Comparison of ENCODE assay signal across 23 cellular contexts in genomic region chr10:639001-639750, GRCh38. TPM values are rescaled to one million over a fixed set of nuclear protein-coding genes. Genes with fewer than 3 reads are reported as not detected.
DNase-seq lines count a peak whose midpoint lies in the region; ATAC-seq and TF ChIP-seq lines count a peak whose summit lies in the region.
"Had no signal": no experiment of that assay in that cellular context is flagged by ENCODE, and none has a peak within 500 bp of the region (broad histone marks: within the 10 kb centered on the region; RNA-seq: fewer than 3 reads in every experiment).

No MANE protein-coding gene starts in this region.

- ATAC-seq in Right ventricle myocardium inferior (no peak), GM18505 (IDR thresholded peaks at IDR 0.05; ENCODE audit: unreplicated experiment) (no peak)
- ATAC-seq: K562, Panc1 had no signal

- H3K27ac ChIP-seq in right atrium auricular region: no peak overlapping the region
- H3K27ac ChIP-seq in neuronal stem cell (replicated peaks; ENCODE audit: low read length): no peak overlapping the region
- H3K27ac ChIP-seq in suprapubic skin: no peak overlapping the region
- H3K27ac ChIP-seq: BLaER1 treated with 17β-estradiol and CSF1 and Interleukin-3, amounts not matched to agents 10 nM and 100 nM; SJCRH30 had no signal

- H3K18ac ChIP-seq in neuronal stem cell (ENCODE audit: low read length): peak overlapping the region; percentile 76

- H3K4me3 ChIP-seq in right atrium auricular region (no peak overlapping the region), neuronal stem cell (ENCODE audit: low read length in 2 of 2) (peak overlapping the region in 1 of 2 donors; percentile 19), suprapubic skin (no peak overlapping the region)
- H3K4me3 ChIP-seq: BLaER1 treated with 17β-estradiol and CSF1 and Interleukin-3, amounts not matched to agents 10 nM and 100 nM; K562; SJCRH30 had no signal

- no peak overlapping the region for H3K4me2 ChIP-seq in neuronal stem cell (ENCODE audit: insufficient read depth, low read length, poor library complexity, severe bottlenecking)
- H3K4me2 ChIP-seq: BLaER1 treated with 17β-estradiol and CSF1 and Interleukin-3, amounts not matched to agents 10 nM and 100 nM had no signal

- H3K9me3 ChIP-seq in right atrium auricular region: no peaks in the 10 kb centered on the region
- no peaks in the 10 kb centered on the region for H3K9me3 ChIP-seq in neuronal stem cell (replicated peaks in 1 of 2; ENCODE audit: control insufficient read depth in 2 of 2, insufficient read depth in 1 of 2, low read depth in 1 of 2, low read length in 2 of 2)
- no peaks in the 10 kb centered on the region for H3K9me3 ChIP-seq in suprapubic skin
- H3K9me3 ChIP-seq: Caco-2, SJCRH30 had no signal

- intact Hi-C loops in Right ventricle myocardium inferior (cut with DNase I): no loop called here

- H3K14ac ChIP-seq in neuronal stem cell (ENCODE audit: low read length): peak overlapping the region; percentile 82

- no peak for TF ChIP-seq CTCF in right atrium auricular region (IDR thresholded peaks at IDR 0.05)
- TF ChIP-seq CTCF in suprapubic skin (IDR thresholded peaks at IDR 0.05): no peak

- H3K4me1 ChIP-seq in right atrium auricular region (peaks cover 0 to 25% of the 10 kb centered on the region in 2 donors), neuronal stem cell (ENCODE audit: control insufficient read depth in 2 of 2, insufficient read depth in 1 of 2, low read depth in 1 of 2, low read length in 2 of 2) (peaks cover 0 to 9% of the 10 kb centered on the region in 2 donors), suprapubic skin (peaks cover 6% of the 10 kb centered on the region)
- H3K4me1 ChIP-seq: SJCRH30 had no signal

- no peak overlapping the region for H4K91ac ChIP-seq in neuronal stem cell (ENCODE audit: low read depth, low read length, poor library complexity)

- H3K23ac ChIP-seq in neuronal stem cell (ENCODE audit: low read depth, low read length, poor library complexity): peak overlapping the region; percentile 95

- no peak for TF ChIP-seq EP300 in suprapubic skin (IDR thresholded peaks at IDR 0.05)

- TF ChIP-seq POLR2A in suprapubic skin (IDR thresholded peaks at IDR 0.05): no peak
- TF ChIP-seq POLR2A in GM18505 (IDR thresholded peaks at IDR 0.05; ENCODE audit: borderline replicate concordance, extremely low read depth, insufficient read depth, insufficient read length): no peak

- H3K36me3 ChIP-seq in right atrium auricular region (no peaks in the 10 kb centered on the region), neuronal stem cell (replicated peaks in 1 of 2; ENCODE audit: control insufficient read depth in 2 of 2, insufficient read depth in 2 of 2, low read length in 2 of 2) (peaks cover 2 to 4% of the 10 kb centered on the region in 2 donors), suprapubic skin (no peaks in the 10 kb centered on the region)
- H3K36me3 ChIP-seq: BLaER1 treated with 17β-estradiol and CSF1 and Interleukin-3, amounts not matched to agents 10 nM and 100 nM; SJCRH30 had no signal

- H3K27me3 ChIP-seq in right atrium auricular region: no peaks in the 10 kb centered on the region
- H3K27me3 ChIP-seq in neuronal stem cell (ENCODE audit: control insufficient read depth in 3 of 3, insufficient read depth in 3 of 3, low read depth in 1 of 3, low read length in 3 of 3): no peaks in the 10 kb centered on the region
- no peaks in the 10 kb centered on the region for H3K27me3 ChIP-seq in suprapubic skin
- H3K27me3 ChIP-seq: SJCRH30 had no signal

- no peak overlapping the region for H2BK120ac ChIP-seq in neuronal stem cell (ENCODE audit: low read depth, low read length)

- H2BK5ac ChIP-seq in neuronal stem cell (ENCODE audit: low read length): no peak overlapping the region

- no peak overlapping the region for H3K4ac ChIP-seq in neuronal stem cell (ENCODE audit: low read length)

- H4K8ac ChIP-seq in neuronal stem cell (ENCODE audit: low read depth, low read length): no peak overlapping the region

- DNase-seq in Right ventricle myocardium inferior (ENCODE audit: missing footprints) (peak; percentile 34), right atrium auricular region (ENCODE audit: low spot score) (no peak), cerebellum (ENCODE audit: low spot score) (peak; percentile 41), neuronal stem cell (ENCODE audit: low spot score) (no peak), suprapubic skin (ENCODE audit: low spot score in 2 of 2) (peak; percentile 46 to 60), NCI-H1417 treated with DMSO at 0.1 percent for 48 hours (lab: John Stamatoyannopoulos, UW) (no peak), DMS53 treated with DMSO at 0.1 percent for 48 hours (lab: John Stamatoyannopoulos, UW; ENCODE audit: unreplicated experiment) (no peak)
- DNase-seq: 8988T; CD4-positive, alpha-beta memory T cell; DMS 273 treated with DMSO at 0.1 percent for 48 hours; DND-41; MM.1S; NCI-H1092; NCI-H2029 treated with DMSO at 0.1 percent for 48 hours; NCI-H226; NCI-H510A treated with DMSO at 0.1 percent for 48 hours; NCI-H774; SJCRH30 had no signal

- H2BK15ac ChIP-seq in neuronal stem cell (ENCODE audit: low read length): peak overlapping the region; percentile 11

- peak overlapping the region; percentile 81 for H2AK5ac ChIP-seq in neuronal stem cell (ENCODE audit: low read depth, low read length)

- WGBS in neuronal stem cell (ENCODE audit: extremely low coverage in 2 of 2, insufficient read length in 2 of 2, insufficient replicate concordance in 1 of 2), 2 donors: no CpG with 5 or more reads among the region's 42 CpGs
- 89% methylated on average over 37 of the region's 42 CpGs for WGBS in suprapubic skin

- H2BK12ac ChIP-seq in neuronal stem cell (ENCODE audit: low read length): no peak overlapping the region

- H2AFZ ChIP-seq in neuronal stem cell (ENCODE audit: low read length): no peak overlapping the region

- H3K9ac ChIP-seq in neuronal stem cell (ENCODE audit: low read depth, low read length, poor library complexity): no peak overlapping the region
- H3K9ac ChIP-seq: BLaER1 treated with 17β-estradiol and CSF1 and Interleukin-3, amounts not matched to agents 10 nM and 100 nM had no signal

- peaks cover 33% of the 10 kb centered on the region for H3K79me1 ChIP-seq in neuronal stem cell (ENCODE audit: low read depth, low read length)

RNA-seq across cellular contexts. Expression of gene DIP2C, which starts 50.3 kb away (rescaled TPM):
- total RNA-seq in Right ventricle myocardium inferior: 28.3 TPM
- total RNA-seq in right atrium auricular region: 10 to 100 TPM; 21.1 to 23.8 TPM
- 32.5 TPM for total RNA-seq in cerebellum
- 8.1 TPM for polyA plus RNA-seq in neuronal stem cell (2013, experiment 1 of 2)
- polyA plus RNA-seq in neuronal stem cell (2013, experiment 2 of 2): 8.4 TPM
- 10 to 100 TPM in 3 of 4 donors, 1 to 10 TPM in 1; 6.7 to 23.3 (median 14.7) TPM for total RNA-seq in suprapubic skin
- total RNA-seq: K562 had no signal

Comparison
In these comparisons a context has a peak if more than half of its experiments do, and no peak if none do; other contexts are left out.
1. DNase-seq: peak in Right ventricle myocardium inferior (single experiment), cerebellum (single experiment) and suprapubic skin (2 of 2); none in right atrium auricular region (single experiment), neuronal stem cell (single experiment), NCI-H1417 treated with DMSO at 0.1 percent for 48 hours (single experiment) and DMS53 treated with DMSO at 0.1 percent for 48 hours (single experiment).